ENCODE assay signal across 11 cellular contexts in genomic region chr1:11280719-11281376, GRCh38. TPM values are rescaled to one million over a fixed set of nuclear protein-coding genes. Genes with fewer than 3 reads are reported as not detected.
DNase-seq lines count a peak whose midpoint lies in the region; ATAC-seq and TF ChIP-seq lines count a peak whose summit lies in the region.
"Had no signal": no experiment of that assay in that cellular context is flagged by ENCODE, and none has a peak within 500 bp of the region (broad histone marks: within the 10 kb centered on the region; RNA-seq: fewer than 3 reads in every experiment).

No MANE protein-coding gene starts in this region.

- H3K4me3 ChIP-seq in BLaER1 = no peak overlapping the region
- no peak overlapping the region for H3K4me3 ChIP-seq in uterus

- intact Hi-C loops in head of caudate nucleus (cut with DNase I) = no loop called here
- intact Hi-C loops in uterus (cut with DNase I; ENCODE audit: low total_unique reads) = no loop called here

- peak overlapping the region; percentile 88 to 99 for H3K27ac Mint-ChIP-seq in T-cell

- peaks cover 71% of the 10 kb centered on the region for H3K4me1 ChIP-seq in BLaER1
- H3K4me1 ChIP-seq in uterus = no peaks in the 10 kb centered on the region

- no peaks in the 10 kb centered on the region for H3K9me3 ChIP-seq in BLaER1
- no peaks in the 10 kb centered on the region for H3K9me3 ChIP-seq in uterus

- H3K27me3 Mint-ChIP-seq in T-cell = no peaks in the 10 kb centered on the region
- H3K27me3 Mint-ChIP-seq: progenitor cell of endocrine pancreas had no signal

- H3K36me3 Mint-ChIP-seq in T-cell = peaks cover 42% of the 10 kb centered on the region

- CTCF ChIA-PET in T-cell (lab: Charles Lee) = interaction anchor here (0.6 to 2.2 kb wide), 6 partner anchors 11 to 243 kb away, joined by 4 to 7 read pairs (median 6); no protein-coding TSS in a partner anchor

- H3K27ac ChIP-seq in BLaER1 (peak overlapping the region; percentile 68), uterus (peak overlapping the region in 1 of 2 donors; percentile 34)

- H4K20me1 ChIP-seq in BLaER1 = peaks cover 30% of the 10 kb centered on the region; the same call in 1 of the 2 replicates

- H3K4me1 Mint-ChIP-seq in T-cell = peaks cover 90 to 95% (median 94%) of the 10 kb centered on the region in 3 donors

- TF ChIP-seq CTCF in uterus (IDR thresholded peaks at IDR 0.05) = no peak

- TF ChIP-seq POLR2A in GM18505 (IDR thresholded peaks at IDR 0.05; ENCODE audit: borderline replicate concordance, extremely low read depth, insufficient read depth, insufficient read length) (peak; percentile 23), uterus (IDR thresholded peaks at IDR 0.05) (no peak)

- H3K36me3 ChIP-seq in BLaER1 (peaks cover 69% of the 10 kb centered on the region), uterus (no peaks in the 10 kb centered on the region)

- H3K4me2 ChIP-seq in BLaER1 = peak overlapping the region; percentile 71

- peak overlapping the region; percentile 5 to 69 (median 21) for H3K4me3 Mint-ChIP-seq in T-cell

- POLR2A ChIA-PET in T-cell (lab: Charles Lee) = interaction anchor here in 1 of 2 donors (0.9 kb wide), 1 partner anchor 627 kb away, joined by 6 read pairs; no protein-coding TSS in a partner anchor

- DNase-seq in T-cell (peak in 13 of 34 experiments; percentile 2 to 39 (median 16)), head of caudate nucleus (peak in 23 of 42 donors; percentile 26 to 77 (median 47)), uterus (no peak), SW480 (ENCODE audit: low spot score) (no peak)
- DNase-seq: effector CD4-positive, alpha-beta T cell; NCI-H1092 had no signal

- no peaks in the 10 kb centered on the region for H3K27me3 ChIP-seq in BLaER1
- no peaks in the 10 kb centered on the region for H3K27me3 ChIP-seq in uterus

- no peaks in the 10 kb centered on the region for H3K9me3 Mint-ChIP-seq in T-cell

- H3K9ac ChIP-seq in BLaER1 = peak overlapping the region; percentile 40; the same call in 1 of the 2 replicates

- ATAC-seq in GM18505 (IDR thresholded peaks at IDR 0.05; ENCODE audit: unreplicated experiment) (no peak), T-cell (replicated peaks in 1 of 4) (peak; percentile 87 to 94 (median 91)), GM19467 (IDR thresholded peaks at IDR 0.05; ENCODE audit: unreplicated experiment) (no peak), HG03571 (IDR thresholded peaks at IDR 0.05; ENCODE audit: unreplicated experiment) (no peak)

RNA-seq across cellular contexts. Expression of gene UBIAD1, which starts 7.8 kb away (rescaled TPM):
- total RNA-seq in T-cell (10 to 100 TPM; 21.1 to 52.1 (median 34.1) TPM), uterus (10 to 100 TPM in 2 of 4 donors, 1 to 10 TPM in 2; 1.2 to 21.2 (median 7.4) TPM)

RNA-seq across cellular contexts. Expression of gene MTOR, which starts 18.5 kb away (rescaled TPM):
- 10 to 100 TPM; 41.7 to 45.1 (median 43.6) TPM for total RNA-seq in T-cell
- 10 to 100 TPM; 22.9 to 51.5 (median 40.3) TPM for total RNA-seq in uterus

Comparison
In these comparisons a context has a peak if more than half of its experiments do, and no peak if none do; other contexts are left out.
1. ATAC-seq: peak in T-cell (4 of 4); none in GM18505 (single experiment), GM19467 (single experiment) and HG03571 (single experiment).
2. DNase-seq: peak in head of caudate nucleus (23 of 42); none in uterus (0 of 2) and SW480 (single experiment).